1 cellular context compared by ENCODE assay signal in the genomic region with DNA sequence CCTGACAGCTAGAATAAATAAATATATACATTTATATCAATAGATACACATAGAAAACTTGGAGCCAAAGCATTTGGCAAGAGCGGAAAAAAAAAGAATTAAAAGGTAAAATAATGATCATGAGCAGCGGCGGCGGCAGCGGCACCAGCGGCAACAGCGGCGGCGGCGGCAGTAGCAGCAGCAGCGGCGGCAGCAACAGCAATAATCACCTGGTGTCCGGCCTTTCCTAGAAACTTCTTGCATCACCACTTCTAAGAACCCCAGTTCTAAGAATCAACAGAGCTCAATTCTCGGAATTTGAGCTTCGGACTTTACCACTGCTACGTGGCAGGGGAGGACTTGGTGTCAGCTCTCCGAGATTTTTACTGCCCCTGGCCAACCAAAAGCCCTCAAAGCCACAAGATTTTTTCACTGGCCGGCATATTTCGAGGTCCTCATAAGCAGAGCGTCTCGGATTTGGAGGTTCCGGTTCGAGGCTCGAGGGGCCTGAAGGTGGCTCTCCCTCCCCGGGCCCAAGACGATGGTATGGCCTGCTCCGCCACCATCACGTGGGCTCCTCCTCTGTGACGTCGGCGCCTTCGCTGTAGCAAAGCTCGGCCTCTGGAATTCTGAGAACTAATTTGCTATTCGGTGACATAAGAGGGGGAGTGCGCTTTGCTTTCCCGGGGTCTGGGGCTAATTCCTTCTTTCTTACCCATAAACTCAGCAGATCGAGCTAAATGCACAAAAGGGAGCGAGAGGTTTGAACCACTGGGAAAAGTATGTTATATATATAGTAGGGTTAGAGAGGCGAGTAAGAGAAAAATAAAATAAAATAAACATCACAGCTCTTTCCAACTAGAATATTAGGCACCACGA.
TF ChIP-seq lines count a peak whose summit lies in the region.

A gene (minus strand): TSS at position 268 of the 858 bp plus-strand sequence. CDS start 11,775 bp downstream, outside the sequence.

TF ChIP-seq in HepG2, 621 proteins besides CTCF, POLR2A, EP300 and RAD21 (continued from another document and continues in another):
- TF ChIP-seq, protein P1, sequence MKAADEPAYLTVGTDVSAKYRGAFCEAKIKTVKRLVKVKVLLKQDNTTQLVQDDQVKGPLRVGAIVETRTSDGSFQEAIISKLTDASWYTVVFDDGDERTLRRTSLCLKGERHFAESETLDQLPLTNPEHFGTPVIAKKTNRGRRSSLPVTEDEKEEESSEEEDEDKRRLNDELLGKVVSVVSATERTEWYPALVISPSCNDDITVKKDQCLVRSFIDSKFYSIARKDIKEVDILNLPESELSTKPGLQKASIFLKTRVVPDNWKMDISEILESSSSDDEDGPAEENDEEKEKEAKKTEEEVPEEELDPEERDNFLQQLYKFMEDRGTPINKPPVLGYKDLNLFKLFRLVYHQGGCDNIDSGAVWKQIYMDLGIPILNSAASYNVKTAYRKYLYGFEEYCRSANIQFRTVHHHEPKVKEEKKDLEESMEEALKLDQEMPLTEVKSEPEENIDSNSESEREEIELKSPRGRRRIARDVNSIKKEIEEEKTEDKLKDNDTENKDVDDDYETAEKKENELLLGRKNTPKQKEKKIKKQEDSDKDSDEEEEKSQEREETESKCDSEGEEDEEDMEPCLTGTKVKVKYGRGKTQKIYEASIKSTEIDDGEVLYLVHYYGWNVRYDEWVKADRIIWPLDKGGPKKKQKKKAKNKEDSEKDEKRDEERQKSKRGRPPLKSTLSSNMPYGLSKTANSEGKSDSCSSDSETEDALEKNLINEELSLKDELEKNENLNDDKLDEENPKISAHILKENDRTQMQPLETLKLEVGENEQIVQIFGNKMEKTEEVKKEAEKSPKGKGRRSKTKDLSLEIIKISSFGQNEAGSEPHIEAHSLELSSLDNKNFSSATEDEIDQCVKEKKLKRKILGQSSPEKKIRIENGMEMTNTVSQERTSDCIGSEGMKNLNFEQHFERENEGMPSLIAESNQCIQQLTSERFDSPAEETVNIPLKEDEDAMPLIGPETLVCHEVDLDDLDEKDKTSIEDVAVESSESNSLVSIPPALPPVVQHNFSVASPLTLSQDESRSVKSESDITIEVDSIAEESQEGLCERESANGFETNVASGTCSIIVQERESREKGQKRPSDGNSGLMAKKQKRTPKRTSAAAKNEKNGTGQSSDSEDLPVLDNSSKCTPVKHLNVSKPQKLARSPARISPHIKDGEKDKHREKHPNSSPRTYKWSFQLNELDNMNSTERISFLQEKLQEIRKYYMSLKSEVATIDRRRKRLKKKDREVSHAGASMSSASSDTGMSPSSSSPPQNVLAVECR (CRISPR knock-in tag; IDR thresholded peaks at IDR 0.05; ENCODE audit: borderline replicate concordance) = peak; percentile 64; the same call in 1 of the 2 replicates
- TF ChIP-seq, protein P2, sequence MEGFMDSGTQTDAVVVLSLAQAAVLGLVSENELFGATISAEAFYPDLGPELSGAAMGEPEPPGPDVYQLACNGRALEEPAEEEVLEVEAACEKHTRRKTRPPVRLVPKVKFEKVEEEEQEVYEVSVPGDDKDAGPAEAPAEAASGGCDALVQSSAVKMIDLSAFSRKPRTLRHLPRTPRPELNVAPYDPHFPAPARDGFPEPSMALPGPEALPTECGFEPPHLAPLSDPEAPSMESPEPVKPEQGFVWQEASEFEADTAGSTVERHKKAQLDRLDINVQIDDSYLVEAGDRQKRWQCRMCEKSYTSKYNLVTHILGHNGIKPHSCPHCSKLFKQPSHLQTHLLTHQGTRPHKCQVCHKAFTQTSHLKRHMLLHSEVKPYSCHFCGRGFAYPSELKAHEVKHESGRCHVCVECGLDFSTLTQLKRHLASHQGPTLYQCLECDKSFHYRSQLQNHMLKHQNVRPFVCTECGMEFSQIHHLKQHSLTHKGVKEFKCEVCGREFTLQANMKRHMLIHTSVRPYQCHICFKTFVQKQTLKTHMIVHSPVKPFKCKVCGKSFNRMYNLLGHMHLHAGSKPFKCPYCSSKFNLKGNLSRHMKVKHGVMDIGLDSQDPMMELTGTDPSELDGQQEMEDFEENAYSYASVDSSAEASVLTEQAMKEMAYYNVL (CRISPR knock-in tag; IDR thresholded peaks at IDR 0.05; ENCODE audit: borderline replicate concordance) = no peak
- TF ChIP-seq RBAK (CRISPR knock-in tag; IDR thresholded peaks at IDR 0.05) (no peak), GATAD2A (CRISPR knock-in tag; IDR thresholded peaks at IDR 0.05) (0 out of 2 replicates have a peak, but pooled peaks have one; percentile 13), ZNF354B (CRISPR knock-in tag; IDR thresholded peaks at IDR 0.05) (no peak), ESRRA (CRISPR knock-in tag; IDR thresholded peaks at IDR 0.05; ENCODE audit: low read depth) (no peak), ZNF598 (CRISPR knock-in tag; IDR thresholded peaks at IDR 0.05; ENCODE audit: borderline replicate concordance) (0 out of 2 replicates have a peak, but pooled peaks have one; percentile 50), TAF15 (IDR thresholded peaks at IDR 0.05; ENCODE audit: low read depth, low read length, poor library complexity, severe bottlenecking) (peak; percentile 59), NR1H2 (CRISPR knock-in tag; IDR thresholded peaks at IDR 0.05; ENCODE audit: borderline replicate concordance, low read depth) (no peak), KDM3A (CRISPR knock-in tag; IDR thresholded peaks at IDR 0.05; ENCODE audit: low read depth) (peak; percentile 86; the same call in 1 of the 2 replicates), CCDC6 (CRISPR knock-in tag; IDR thresholded peaks at IDR 0.05) (peak; percentile 72; the same call in 1 of the 2 replicates), U2AF1 (optimal IDR thresholded peaks at IDR 0.05; ENCODE audit: low read depth, low read length) (no peak), ZNF264 (CRISPR knock-in tag; IDR thresholded peaks at IDR 0.05) (peak; percentile 80; the same call in 1 of the 2 replicates), NAIF1 (CRISPR knock-in tag; IDR thresholded peaks at IDR 0.05; ENCODE audit: borderline replicate concordance) (no peak), KLF16 (CRISPR knock-in tag; IDR thresholded peaks at IDR 0.05) (peak in 1 of 2 experiments; percentile 93; a peak in 2 of 4 replicates), HOXA5 (CRISPR knock-in tag; IDR thresholded peaks at IDR 0.05) (peak; percentile 87), ZNF557 (CRISPR knock-in tag; IDR thresholded peaks at IDR 0.05) (peak; percentile 45; the same call in 1 of the 2 replicates), RFX1 (IDR thresholded peaks at IDR 0.05) (no peak), ZNF839 (CRISPR knock-in tag; IDR thresholded peaks at IDR 0.05; ENCODE audit: borderline replicate concordance) (0 out of 2 replicates have a peak, but pooled peaks have one; percentile 34), ZBTB7A (CRISPR knock-in tag; IDR thresholded peaks at IDR 0.05) (no peak), TSC22D2 (CRISPR knock-in tag; IDR thresholded peaks at IDR 0.05; ENCODE audit: borderline replicate concordance) (peak; percentile 63; the same call in 1 of the 2 replicates)
- TF ChIP-seq, protein P3, sequence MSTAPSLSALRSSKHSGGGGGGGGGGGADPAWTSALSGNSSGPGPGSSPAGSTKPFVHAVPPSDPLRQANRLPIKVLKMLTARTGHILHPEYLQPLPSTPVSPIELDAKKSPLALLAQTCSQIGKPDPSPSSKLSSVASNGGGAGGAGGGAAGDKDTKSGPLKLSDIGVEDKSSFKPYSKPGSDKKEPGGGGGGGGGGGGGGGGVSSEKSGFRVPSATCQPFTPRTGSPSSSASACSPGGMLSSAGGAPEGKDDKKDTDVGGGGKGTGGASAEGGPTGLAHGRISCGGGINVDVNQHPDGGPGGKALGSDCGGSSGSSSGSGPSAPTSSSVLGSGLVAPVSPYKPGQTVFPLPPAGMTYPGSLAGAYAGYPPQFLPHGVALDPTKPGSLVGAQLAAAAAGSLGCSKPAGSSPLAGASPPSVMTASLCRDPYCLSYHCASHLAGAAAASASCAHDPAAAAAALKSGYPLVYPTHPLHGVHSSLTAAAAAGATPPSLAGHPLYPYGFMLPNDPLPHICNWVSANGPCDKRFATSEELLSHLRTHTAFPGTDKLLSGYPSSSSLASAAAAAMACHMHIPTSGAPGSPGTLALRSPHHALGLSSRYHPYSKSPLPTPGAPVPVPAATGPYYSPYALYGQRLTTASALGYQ (CRISPR knock-in tag; IDR thresholded peaks at IDR 0.05) = peak; percentile 78
- TF ChIP-seq, protein P4, sequence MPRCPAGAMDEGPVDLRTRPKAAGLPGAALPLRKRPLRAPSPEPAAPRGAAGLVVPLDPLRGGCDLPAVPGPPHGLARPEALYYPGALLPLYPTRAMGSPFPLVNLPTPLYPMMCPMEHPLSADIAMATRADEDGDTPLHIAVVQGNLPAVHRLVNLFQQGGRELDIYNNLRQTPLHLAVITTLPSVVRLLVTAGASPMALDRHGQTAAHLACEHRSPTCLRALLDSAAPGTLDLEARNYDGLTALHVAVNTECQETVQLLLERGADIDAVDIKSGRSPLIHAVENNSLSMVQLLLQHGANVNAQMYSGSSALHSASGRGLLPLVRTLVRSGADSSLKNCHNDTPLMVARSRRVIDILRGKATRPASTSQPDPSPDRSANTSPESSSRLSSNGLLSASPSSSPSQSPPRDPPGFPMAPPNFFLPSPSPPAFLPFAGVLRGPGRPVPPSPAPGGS (CRISPR knock-in tag; IDR thresholded peaks at IDR 0.05) = no peak
- TF ChIP-seq, protein P5, sequence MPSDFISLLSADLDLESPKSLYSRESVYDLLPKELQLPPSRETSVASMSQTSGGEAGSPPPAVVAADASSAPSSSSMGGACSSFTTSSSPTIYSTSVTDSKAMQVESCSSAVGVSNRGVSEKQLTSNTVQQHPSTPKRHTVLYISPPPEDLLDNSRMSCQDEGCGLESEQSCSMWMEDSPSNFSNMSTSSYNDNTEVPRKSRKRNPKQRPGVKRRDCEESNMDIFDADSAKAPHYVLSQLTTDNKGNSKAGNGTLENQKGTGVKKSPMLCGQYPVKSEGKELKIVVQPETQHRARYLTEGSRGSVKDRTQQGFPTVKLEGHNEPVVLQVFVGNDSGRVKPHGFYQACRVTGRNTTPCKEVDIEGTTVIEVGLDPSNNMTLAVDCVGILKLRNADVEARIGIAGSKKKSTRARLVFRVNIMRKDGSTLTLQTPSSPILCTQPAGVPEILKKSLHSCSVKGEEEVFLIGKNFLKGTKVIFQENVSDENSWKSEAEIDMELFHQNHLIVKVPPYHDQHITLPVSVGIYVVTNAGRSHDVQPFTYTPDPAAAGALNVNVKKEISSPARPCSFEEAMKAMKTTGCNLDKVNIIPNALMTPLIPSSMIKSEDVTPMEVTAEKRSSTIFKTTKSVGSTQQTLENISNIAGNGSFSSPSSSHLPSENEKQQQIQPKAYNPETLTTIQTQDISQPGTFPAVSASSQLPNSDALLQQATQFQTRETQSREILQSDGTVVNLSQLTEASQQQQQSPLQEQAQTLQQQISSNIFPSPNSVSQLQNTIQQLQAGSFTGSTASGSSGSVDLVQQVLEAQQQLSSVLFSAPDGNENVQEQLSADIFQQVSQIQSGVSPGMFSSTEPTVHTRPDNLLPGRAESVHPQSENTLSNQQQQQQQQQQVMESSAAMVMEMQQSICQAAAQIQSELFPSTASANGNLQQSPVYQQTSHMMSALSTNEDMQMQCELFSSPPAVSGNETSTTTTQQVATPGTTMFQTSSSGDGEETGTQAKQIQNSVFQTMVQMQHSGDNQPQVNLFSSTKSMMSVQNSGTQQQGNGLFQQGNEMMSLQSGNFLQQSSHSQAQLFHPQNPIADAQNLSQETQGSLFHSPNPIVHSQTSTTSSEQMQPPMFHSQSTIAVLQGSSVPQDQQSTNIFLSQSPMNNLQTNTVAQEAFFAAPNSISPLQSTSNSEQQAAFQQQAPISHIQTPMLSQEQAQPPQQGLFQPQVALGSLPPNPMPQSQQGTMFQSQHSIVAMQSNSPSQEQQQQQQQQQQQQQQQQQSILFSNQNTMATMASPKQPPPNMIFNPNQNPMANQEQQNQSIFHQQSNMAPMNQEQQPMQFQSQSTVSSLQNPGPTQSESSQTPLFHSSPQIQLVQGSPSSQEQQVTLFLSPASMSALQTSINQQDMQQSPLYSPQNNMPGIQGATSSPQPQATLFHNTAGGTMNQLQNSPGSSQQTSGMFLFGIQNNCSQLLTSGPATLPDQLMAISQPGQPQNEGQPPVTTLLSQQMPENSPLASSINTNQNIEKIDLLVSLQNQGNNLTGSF (CRISPR knock-in tag; IDR thresholded peaks at IDR 0.05) = peak; percentile 43
- TF ChIP-seq, protein P6, sequence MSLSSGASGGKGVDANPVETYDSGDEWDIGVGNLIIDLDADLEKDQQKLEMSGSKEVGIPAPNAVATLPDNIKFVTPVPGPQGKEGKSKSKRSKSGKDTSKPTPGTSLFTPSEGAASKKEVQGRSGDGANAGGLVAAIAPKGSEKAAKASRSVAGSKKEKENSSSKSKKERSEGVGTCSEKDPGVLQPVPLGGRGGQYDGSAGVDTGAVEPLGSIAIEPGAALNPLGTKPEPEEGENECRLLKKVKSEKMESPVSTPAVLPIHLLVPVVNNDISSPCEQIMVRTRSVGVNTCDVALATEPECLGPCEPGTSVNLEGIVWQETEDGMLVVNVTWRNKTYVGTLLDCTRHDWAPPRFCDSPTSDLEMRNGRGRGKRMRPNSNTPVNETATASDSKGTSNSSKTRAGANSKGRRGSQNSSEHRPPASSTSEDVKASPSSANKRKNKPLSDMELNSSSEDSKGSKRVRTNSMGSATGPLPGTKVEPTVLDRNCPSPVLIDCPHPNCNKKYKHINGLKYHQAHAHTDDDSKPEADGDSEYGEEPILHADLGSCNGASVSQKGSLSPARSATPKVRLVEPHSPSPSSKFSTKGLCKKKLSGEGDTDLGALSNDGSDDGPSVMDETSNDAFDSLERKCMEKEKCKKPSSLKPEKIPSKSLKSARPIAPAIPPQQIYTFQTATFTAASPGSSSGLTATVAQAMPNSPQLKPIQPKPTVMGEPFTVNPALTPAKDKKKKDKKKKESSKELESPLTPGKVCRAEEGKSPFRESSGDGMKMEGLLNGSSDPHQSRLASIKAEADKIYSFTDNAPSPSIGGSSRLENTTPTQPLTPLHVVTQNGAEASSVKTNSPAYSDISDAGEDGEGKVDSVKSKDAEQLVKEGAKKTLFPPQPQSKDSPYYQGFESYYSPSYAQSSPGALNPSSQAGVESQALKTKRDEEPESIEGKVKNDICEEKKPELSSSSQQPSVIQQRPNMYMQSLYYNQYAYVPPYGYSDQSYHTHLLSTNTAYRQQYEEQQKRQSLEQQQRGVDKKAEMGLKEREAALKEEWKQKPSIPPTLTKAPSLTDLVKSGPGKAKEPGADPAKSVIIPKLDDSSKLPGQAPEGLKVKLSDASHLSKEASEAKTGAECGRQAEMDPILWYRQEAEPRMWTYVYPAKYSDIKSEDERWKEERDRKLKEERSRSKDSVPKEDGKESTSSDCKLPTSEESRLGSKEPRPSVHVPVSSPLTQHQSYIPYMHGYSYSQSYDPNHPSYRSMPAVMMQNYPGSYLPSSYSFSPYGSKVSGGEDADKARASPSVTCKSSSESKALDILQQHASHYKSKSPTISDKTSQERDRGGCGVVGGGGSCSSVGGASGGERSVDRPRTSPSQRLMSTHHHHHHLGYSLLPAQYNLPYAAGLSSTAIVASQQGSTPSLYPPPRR (CRISPR knock-in tag; IDR thresholded peaks at IDR 0.05; ENCODE audit: borderline replicate concordance) = peak; percentile 50; the same call in 1 of the 2 replicates
- TF ChIP-seq, protein P7, sequence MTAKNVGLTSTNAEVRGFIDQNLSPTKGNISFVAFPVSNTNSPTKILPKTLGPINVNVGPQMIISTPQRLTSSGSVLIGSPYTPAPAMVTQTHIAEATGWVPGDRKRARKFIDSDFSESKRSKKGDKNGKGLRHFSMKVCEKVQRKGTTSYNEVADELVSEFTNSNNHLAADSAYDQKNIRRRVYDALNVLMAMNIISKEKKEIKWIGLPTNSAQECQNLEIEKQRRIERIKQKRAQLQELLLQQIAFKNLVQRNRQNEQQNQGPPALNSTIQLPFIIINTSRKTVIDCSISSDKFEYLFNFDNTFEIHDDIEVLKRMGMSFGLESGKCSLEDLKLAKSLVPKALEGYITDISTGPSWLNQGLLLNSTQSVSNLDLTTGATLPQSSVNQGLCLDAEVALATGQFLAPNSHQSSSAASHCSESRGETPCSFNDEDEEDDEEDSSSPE (CRISPR knock-in tag; IDR thresholded peaks at IDR 0.05) = 0 out of 2 replicates have a peak, but pooled peaks have one; percentile 44
